15 cellular contexts compared by ENCODE assay signal in genomic region chr9:93307468-93308157, GRCh38.
"Had no signal": no experiment of that assay in that cellular context is flagged by ENCODE, and none has a peak within 500 bp of the region (broad histone marks: within the 10 kb centered on the region; RNA-seq: fewer than 3 reads in every experiment).

No MANE protein-coding gene starts in this region.

- H3K36me3 Mint-ChIP-seq: activated naive CD4-positive, alpha-beta T cell treated with anti-CD3 and anti-CD28 coated beads, Interleukin-2, amount 50 U/mL, for 72 hours; stimulated activated effector memory CD8-positive, alpha-beta T cell treated with anti-CD3 and anti-CD28 coated beads, Interleukin-12 subunit alpha, Interleukin-12 subunit beta, amount 100 ng/mL, for 72 hours had no signal

- H3K4me1 Mint-ChIP-seq: activated B cell treated with CpG ODN at 0.5 μM for 24 hours; activated CD4-positive, alpha-beta T cell treated with anti-CD3 and anti-CD28 coated beads, Interleukin-2, amount 10 ng/mL, durations not matched to agents 24 days and 14 days had no signal

- H3K9me3 Mint-ChIP-seq: activated B cell treated with CpG ODN at 0.5 μM for 24 hours; activated CD4-positive, alpha-beta T cell treated with anti-CD3 and anti-CD28 coated beads, Interleukin-2, amount 10 ng/mL, durations not matched to agents 24 days and 14 days; activated naive CD4-positive, alpha-beta T cell treated with anti-CD3 and anti-CD28 coated beads, Interleukin-2, amount 50 U/mL, for 72 hours; activated T-helper 2 cell treated with anti-CD3 and anti-CD28 coated beads, Interferon-gamma antibody, Interleukin-2, Interleukin-4, amounts not matched to agents 10 μg/mL and 5 μg/mL and 100 μg/mL, durations not matched to agents 14 hours and 24 hours and 36 hours; nephron; stimulated activated effector memory CD8-positive, alpha-beta T cell treated with anti-CD3 and anti-CD28 coated beads, Interleukin-12 subunit alpha, Interleukin-12 subunit beta, amount 100 ng/mL, for 72 hours had no signal

- DNase-seq: activated B cell treated with CpG ODN at 0.5 μM for 24 hours; activated CD4-positive, alpha-beta T cell treated with anti-CD3 and anti-CD28 coated beads, Interleukin-2, amount 10 ng/mL, durations not matched to agents 24 days and 14 days; central memory CD4-positive, alpha-beta T cell; effector memory CD4-positive, alpha-beta T cell; foreskin keratinocyte; immature natural killer cell; SW 1271 had no signal

- H3K9me3 ChIP-seq: body of pancreas, thoracic aorta, uterus had no signal

- H3K27ac Mint-ChIP-seq: activated B cell treated with CpG ODN at 0.5 μM for 24 hours; activated CD4-positive, alpha-beta T cell treated with anti-CD3 and anti-CD28 coated beads, Interleukin-2, amount 10 ng/mL, durations not matched to agents 24 days and 14 days; activated naive CD4-positive, alpha-beta T cell treated with anti-CD3 and anti-CD28 coated beads, Interleukin-2, amount 50 U/mL, for 72 hours; activated T-helper 2 cell treated with anti-CD3 and anti-CD28 coated beads, Interferon-gamma antibody, Interleukin-2, Interleukin-4, amounts not matched to agents 10 μg/mL and 5 μg/mL and 100 μg/mL, durations not matched to agents 14 hours and 24 hours and 36 hours; immature natural killer cell; nephron; stimulated activated effector memory CD8-positive, alpha-beta T cell treated with anti-CD3 and anti-CD28 coated beads, Interleukin-12 subunit alpha, Interleukin-12 subunit beta, amount 100 ng/mL, for 72 hours had no signal

- ATAC-seq: activated naive CD4-positive, alpha-beta T cell treated with anti-CD3 and anti-CD28 coated beads, Interleukin-2, amount 50 U/mL, for 72 hours; body of pancreas; foreskin keratinocyte; sciatic nerve; stimulated activated effector memory CD8-positive, alpha-beta T cell treated with anti-CD3 and anti-CD28 coated beads, Interleukin-12 subunit alpha, Interleukin-12 subunit beta, amount 100 ng/mL, for 72 hours had no signal

- H3K4me3 ChIP-seq: body of pancreas, thoracic aorta, uterus had no signal

- H3K4me3 Mint-ChIP-seq: activated B cell treated with CpG ODN at 0.5 μM for 24 hours; activated CD4-positive, alpha-beta T cell treated with anti-CD3 and anti-CD28 coated beads, Interleukin-2, amount 10 ng/mL, durations not matched to agents 24 days and 14 days; immature natural killer cell; nephron; stimulated activated effector memory CD8-positive, alpha-beta T cell treated with anti-CD3 and anti-CD28 coated beads, Interleukin-12 subunit alpha, Interleukin-12 subunit beta, amount 100 ng/mL, for 72 hours had no signal

- H3K27ac ChIP-seq: body of pancreas, foreskin keratinocyte, uterus had no signal

- H3K4me1 ChIP-seq: foreskin keratinocyte, uterus had no signal

- H3K36me3 ChIP-seq: thoracic aorta, uterus had no signal

- H3K27me3 ChIP-seq: body of pancreas, foreskin keratinocyte, uterus had no signal
